Comparison of ENCODE assay signal across 13 cellular contexts in genomic region chrX:79365591-79365990, GRCh38. TPM values are rescaled to one million over a fixed set of nuclear protein-coding genes. Genes with fewer than 3 reads are reported as not detected.
DNase-seq lines count a peak whose midpoint lies in the region; ATAC-seq and TF ChIP-seq lines count a peak whose summit lies in the region.
"Had no signal": no experiment of that assay in that cellular context is flagged by ENCODE, and none has a peak within 500 bp of the region (broad histone marks: within the 10 kb centered on the region; RNA-seq: fewer than 3 reads in every experiment).

No MANE protein-coding gene starts in this region.

- no peak overlapping the region for H2BK15ac ChIP-seq in mesenchymal stem cell (ENCODE audit: low read depth, poor library complexity, severe bottlenecking)

- H4K91ac ChIP-seq in trophoblast cell (ENCODE audit: low read depth, low read length) (no peak overlapping the region), mesenchymal stem cell (ENCODE audit: low read length) (no peak overlapping the region)

- H3K4me3 Mint-ChIP-seq in activated T-cell treated with anti-CD3 and anti-CD28 coated beads, Interleukin-2, amount 50 U/mL, for 72 hours: peak overlapping the region; percentile 95 to 96
- H3K4me3 Mint-ChIP-seq in T-cell: peak overlapping the region; percentile 86 to 96 (median 89)

- H2AFZ ChIP-seq in trophoblast cell (ENCODE audit: insufficient read depth, low read length, poor library complexity): no peak overlapping the region
- no peak overlapping the region for H2AFZ ChIP-seq in mesenchymal stem cell (ENCODE audit: low read depth, low read length)

- H4K8ac ChIP-seq in trophoblast cell (ENCODE audit: low read depth, low read length) (no peak overlapping the region), mesenchymal stem cell (ENCODE audit: low read length) (no peak overlapping the region)

- H3K36me3 ChIP-seq in esophagus muscularis mucosa (no peaks in the 10 kb centered on the region), stomach (no peaks in the 10 kb centered on the region), trophoblast cell (ENCODE audit: control insufficient read depth in 1 of 2, insufficient read depth in 2 of 2, low read length in 2 of 2) (no peaks in the 10 kb centered on the region), mesenchymal stem cell (ENCODE audit: control insufficient read depth in 1 of 2, insufficient read depth in 2 of 2, low read depth in 1 of 2, low read length in 2 of 2) (no peaks in the 10 kb centered on the region)
- H3K36me3 ChIP-seq: gastroesophageal sphincter, WERI-Rb-1 had no signal

- H3K4me2 ChIP-seq in trophoblast cell (ENCODE audit: low read length): no peak overlapping the region
- H3K4me2 ChIP-seq in mesenchymal stem cell (ENCODE audit: low read length, poor library complexity, severe bottlenecking): no peak overlapping the region

- no peaks in the 10 kb centered on the region for H3K79me2 ChIP-seq in trophoblast cell (ENCODE audit: control insufficient read depth, insufficient read depth, low read length, poor library complexity)

- H3K36me3 Mint-ChIP-seq in activated T-cell treated with anti-CD3 and anti-CD28 coated beads, Interleukin-2, amount 50 U/mL, for 72 hours (ENCODE audit: insufficient read depth in 2 of 2): peaks cover 0 to 7% of the 10 kb centered on the region in 2 donors
- peaks cover 19% of the 10 kb centered on the region for H3K36me3 Mint-ChIP-seq in T-cell

- H3K23ac ChIP-seq in trophoblast cell (ENCODE audit: low read length): no peak overlapping the region
- H3K23ac ChIP-seq in mesenchymal stem cell (ENCODE audit: low read length in 2 of 2): no peak overlapping the region

- H2BK5ac ChIP-seq in trophoblast cell (ENCODE audit: low read depth, low read length, poor library complexity) (no peak overlapping the region), mesenchymal stem cell (ENCODE audit: low read depth, low read length, poor library complexity, severe bottlenecking) (no peak overlapping the region)

- TF ChIP-seq CTCF in esophagus muscularis mucosa (IDR thresholded peaks at IDR 0.05): no peak
- no peak for TF ChIP-seq CTCF in stomach (IDR thresholded peaks at IDR 0.05)

- H2BK120ac ChIP-seq in trophoblast cell (ENCODE audit: insufficient read depth, low read length, poor library complexity): no peak overlapping the region
- H2BK120ac ChIP-seq in mesenchymal stem cell (ENCODE audit: low read depth, low read length): no peak overlapping the region

- H3K27me3 Mint-ChIP-seq in activated T-cell treated with anti-CD3 and anti-CD28 coated beads, Interleukin-2, amount 50 U/mL, for 72 hours (ENCODE audit: low read depth): peaks cover 21% of the 10 kb centered on the region
- peaks cover 0 to 10% of the 10 kb centered on the region in 2 donors for H3K27me3 Mint-ChIP-seq in T-cell

- DNase-seq in activated T-cell treated with anti-CD3 and anti-CD28 coated beads, Interleukin-2, amount 50 U/mL, for 72 hours: no peak
- DNase-seq in activated T-cell treated with anti-CD3 and anti-CD28 coated beads, Interleukin-2, amount 50 U/mL, for 48 hours: no peak
- DNase-seq in T-cell (no peak), esophagus muscularis mucosa (ENCODE audit: extremely low spot score) (no peak), stomach (no peak), trophoblast cell (no peak), mesenchymal stem cell (no peak), NCI-H146 treated with DMSO at 0.1 percent for 48 hours (lab: John Stamatoyannopoulos, UW; ENCODE audit: unreplicated experiment) (no peak)
- DNase-seq: NCI-H446 treated with DMSO at 0.1 percent for 48 hours; stimulated activated CD4-positive, alpha-beta T cell treated with anti-CD3 and anti-CD28 coated beads, Interleukin-4, amount 100 ng/mL, for 1 hour; WERI-Rb-1 had no signal

- H3K4ac ChIP-seq in trophoblast cell (ENCODE audit: low read depth, low read length) (no peak overlapping the region), mesenchymal stem cell (ENCODE audit: low read depth in 1 of 2, low read length in 2 of 2) (no peak overlapping the region)

- TF ChIP-seq POLR2A in esophagus muscularis mucosa (IDR thresholded peaks at IDR 0.05; ENCODE audit: low read depth): no peak
- TF ChIP-seq POLR2A in stomach (IDR thresholded peaks at IDR 0.05): no peak

- POLR2A ChIA-PET in T-cell (lab: Charles Lee): interaction anchor here (0.7 to 1.4 kb wide), 8 partner anchors 47 to 1578 kb away, joined by 3 to 7 read pairs (median 4); no protein-coding TSS in a partner anchor

- H3K18ac ChIP-seq in trophoblast cell (ENCODE audit: low read length): no peak overlapping the region
- no peak overlapping the region for H3K18ac ChIP-seq in mesenchymal stem cell (ENCODE audit: low read depth in 1 of 2, low read length in 2 of 2)

- intact Hi-C loops in esophagus muscularis mucosa (cut with DNase I): no loop called here
- intact Hi-C loops in stomach (cut with DNase I; ENCODE audit: low total_unique reads): no loop called here

- ATAC-seq in activated T-cell treated with anti-CD3 and anti-CD28 coated beads, Interleukin-2, amount 50 U/mL, for 72 hours (replicated peaks in 1 of 2): no peak
- no peak for ATAC-seq in T-cell (replicated peaks in 1 of 4)
- ATAC-seq: gastroesophageal sphincter had no signal

- CTCF ChIA-PET in T-cell (lab: Charles Lee): interaction anchor here (0.7 to 1.4 kb wide), 4 partner anchors 28 to 50 kb away, joined by 3 to 4 read pairs (median 3); no protein-coding TSS in a partner anchor

- H3K14ac ChIP-seq in trophoblast cell (ENCODE audit: low read length) (no peak overlapping the region), mesenchymal stem cell (ENCODE audit: low read length in 2 of 2) (no peak overlapping the region)

- H3K79me1 ChIP-seq in trophoblast cell (ENCODE audit: low read length) (peaks cover 1% of the 10 kb centered on the region), mesenchymal stem cell (replicated peaks; ENCODE audit: low read length, poor library complexity, severe bottlenecking) (no peaks in the 10 kb centered on the region)

- peak overlapping the region; percentile 51 to 55 (median 54) for H3K4me3 ChIP-seq in esophagus muscularis mucosa
- peak overlapping the region in 3 of 4 donors; percentile 5 to 53 (median 52) for H3K4me3 ChIP-seq in stomach
- H3K4me3 ChIP-seq in trophoblast cell (ENCODE audit: low read depth, low read length): no peak overlapping the region
- no peak overlapping the region for H3K4me3 ChIP-seq in mesenchymal stem cell (ENCODE audit: insufficient read depth in 1 of 2, low read depth in 1 of 2, low read length in 2 of 2)

- H3K9me3 Mint-ChIP-seq in activated T-cell treated with anti-CD3 and anti-CD28 coated beads, Interleukin-2, amount 50 U/mL, for 72 hours: no peaks in the 10 kb centered on the region
- H3K9me3 Mint-ChIP-seq in T-cell: no peaks in the 10 kb centered on the region
- H3K9me3 Mint-ChIP-seq: dendritic cell treated with granulocyte-macrophage colony-stimulating factor and Interleukin-4, amounts not matched to agents 40 ng/mL and 50 ng/mL, for 4 days had no signal

- H3K9me3 ChIP-seq in esophagus muscularis mucosa: no peaks in the 10 kb centered on the region
- no peaks in the 10 kb centered on the region for H3K9me3 ChIP-seq in stomach
- H3K9me3 ChIP-seq in trophoblast cell (ENCODE audit: insufficient read depth, low read depth, low read length): no peaks in the 10 kb centered on the region
- H3K9me3 ChIP-seq in mesenchymal stem cell (ENCODE audit: control insufficient read depth, low read length): no peaks in the 10 kb centered on the region
- H3K9me3 ChIP-seq: gastroesophageal sphincter had no signal

- no peak for TF ChIP-seq EP300 in esophagus muscularis mucosa (IDR thresholded peaks at IDR 0.05)
- TF ChIP-seq EP300 in stomach (IDR thresholded peaks at IDR 0.05): no peak

- no peak overlapping the region for H3K27ac ChIP-seq in esophagus muscularis mucosa (replicated peaks in 1 of 4)
- H3K27ac ChIP-seq in stomach: no peak overlapping the region
- H3K27ac ChIP-seq in trophoblast cell (ENCODE audit: low read depth, low read length): no peak overlapping the region
- H3K27ac ChIP-seq in mesenchymal stem cell (ENCODE audit: low read length, poor library complexity, severe bottlenecking): no peak overlapping the region
- H3K27ac ChIP-seq: WERI-Rb-1 had no signal

- H2BK12ac ChIP-seq in trophoblast cell (ENCODE audit: low read length) (no peak overlapping the region), mesenchymal stem cell (ENCODE audit: low read length in 2 of 2) (no peak overlapping the region)

- H3K27me3 ChIP-seq in esophagus muscularis mucosa (no peaks in the 10 kb centered on the region), stomach (no peaks in the 10 kb centered on the region), trophoblast cell (ENCODE audit: insufficient read depth, low read length) (no peaks in the 10 kb centered on the region), mesenchymal stem cell (ENCODE audit: control insufficient read depth in 1 of 2, insufficient read depth in 1 of 2, low read length in 2 of 2) (no peaks in the 10 kb centered on the region)
- H3K27me3 ChIP-seq: gastroesophageal sphincter had no signal

- H4K12ac ChIP-seq in trophoblast cell (ENCODE audit: low read depth, low read length): no peak overlapping the region

- H3K4me1 ChIP-seq in esophagus muscularis mucosa (peaks cover 0 to 10% (median 0%) of the 10 kb centered on the region in 4 donors), stomach (no peaks in the 10 kb centered on the region), trophoblast cell (ENCODE audit: control insufficient read depth in 1 of 2, insufficient read depth in 2 of 2, low read length in 2 of 2) (no peaks in the 10 kb centered on the region), mesenchymal stem cell (ENCODE audit: control insufficient read depth, insufficient read depth, low read depth, low read length) (peaks cover 4% of the 10 kb centered on the region)
- H3K4me1 ChIP-seq: gastroesophageal sphincter had no signal

- H2AK5ac ChIP-seq in trophoblast cell (ENCODE audit: low read length) (no peak overlapping the region), mesenchymal stem cell (ENCODE audit: low read length, severe bottlenecking) (no peak overlapping the region)

- H3K9ac ChIP-seq in trophoblast cell (ENCODE audit: low read length) (no peak overlapping the region), mesenchymal stem cell (ENCODE audit: low read length) (no peak overlapping the region)

- peak overlapping the region; percentile 96 for H3K27ac Mint-ChIP-seq in activated T-cell treated with anti-CD3 and anti-CD28 coated beads, Interleukin-2, amount 50 U/mL, for 72 hours
- H3K27ac Mint-ChIP-seq in T-cell: peak overlapping the region; percentile 96 to 99
- H3K27ac Mint-ChIP-seq: dendritic cell treated with granulocyte-macrophage colony-stimulating factor and Interleukin-4, amounts not matched to agents 40 ng/mL and 50 ng/mL, for 4 days had no signal

- WGBS in esophagus muscularis mucosa: 36% methylated on average over 1 of the region's 1 CpG
- 10 to 54% (median 12%) methylated on average over 1 of the region's 1 CpG for WGBS in stomach, 5 donors
- WGBS in trophoblast cell (ENCODE audit: extremely low coverage, insufficient coverage, insufficient read length): no CpG with 5 or more reads among the region's 1 CpG
- WGBS in mesenchymal stem cell: no CpG with 5 or more reads among the region's 1 CpG

- H3K4me1 Mint-ChIP-seq in activated T-cell treated with anti-CD3 and anti-CD28 coated beads, Interleukin-2, amount 50 U/mL, for 72 hours (ENCODE audit: low read depth): peaks cover 41% of the 10 kb centered on the region
- H3K4me1 Mint-ChIP-seq in T-cell: peaks cover 15 to 49% (median 33%) of the 10 kb centered on the region in 3 donors

RNA-seq across cellular contexts. Expression of gene ITM2A, which starts 1.5 kb away (rescaled TPM):
- 10 to 100 TPM; 47.2 to 67.6 TPM for total RNA-seq in activated T-cell treated with anti-CD3 and anti-CD28 coated beads, Interleukin-2, amount 50 U/mL, for 72 hours
- 100 to 1,000 TPM; 102 to 163 (median 122) TPM for total RNA-seq in T-cell
- total RNA-seq in esophagus muscularis mucosa: 10 to 100 TPM; 19.1 to 62.8 (median 37.8) TPM
- 100 to 1,000 TPM in 2 of 5 donors, 10 to 100 TPM in 1, 1 to 10 TPM in 1, not detected in 1; 9.9 to 233 (median 75.7) TPM for total RNA-seq in stomach
- 10 to 100 TPM in 1 of 3 donors, 1 to 10 TPM in 2; 6.7 to 10.3 (median 8.9) TPM for polyA plus RNA-seq in stomach
- 3.7 and 3.9 TPM in 2 replicates for polyA plus RNA-seq in trophoblast cell (2013)
- polyA plus RNA-seq in mesenchymal stem cell (2013, experiment 1 of 2): not detected
- not detected for polyA plus RNA-seq in mesenchymal stem cell (2013, experiment 2 of 2)

Comparison
In these comparisons a context has a peak if more than half of its experiments do, and no peak if none do; other contexts are left out.
1. H3K4me3 ChIP-seq: peak in esophagus muscularis mucosa (4 of 4) and stomach (3 of 4); none in trophoblast cell (single experiment) and mesenchymal stem cell (0 of 2).